In the genomic region with DNA sequence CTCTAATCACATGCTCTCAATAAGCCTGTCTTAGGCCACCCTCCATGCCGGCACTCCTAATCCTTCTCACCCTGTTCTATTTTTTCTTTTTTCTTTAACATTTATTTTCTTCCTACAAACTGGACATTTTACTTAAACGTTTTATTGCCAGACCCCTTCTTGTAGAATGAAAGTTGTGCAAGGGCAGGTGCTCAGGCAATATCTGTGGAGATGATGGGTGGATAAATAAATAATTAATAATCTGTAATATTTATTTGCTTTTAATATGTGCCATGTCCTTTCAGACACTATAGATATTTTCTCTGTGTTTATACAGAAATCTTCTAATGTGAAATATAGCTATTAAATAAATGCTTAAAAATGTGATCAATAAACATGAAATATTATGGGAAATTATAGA, we compare ENCODE assay signal across 6 cellular contexts.
"Had no signal": no experiment of that assay in that cellular context is flagged by ENCODE, and none has a peak within 500 bp of the region (broad histone marks: within the 10 kb centered on the region; RNA-seq: fewer than 3 reads in every experiment).

No MANE protein-coding gene starts in this region.

- DNase-seq: H9, HCEC 1CT, IMR-90, KBM-7 had no signal

- H3K4me2 ChIP-seq: GM23338, KMS-11 had no signal

- H3K9ac ChIP-seq: KMS-11 had no signal

- H3K27ac ChIP-seq: KMS-11 had no signal

- H3K4me3 ChIP-seq: GM23338 had no signal

- ATAC-seq: GM23338 had no signal
